Comparison of ENCODE assay signal across 34 cellular contexts in genomic region chr10:19913987-19914386, GRCh38.
"Had no signal": no experiment of that assay in that cellular context is flagged by ENCODE, and none has a peak within 500 bp of the region (broad histone marks: within the 10 kb centered on the region; RNA-seq: fewer than 3 reads in every experiment).

No MANE protein-coding gene starts in this region.

- DNase-seq: Karpas-422, Kasumi-1, MG63, MM.1S, MV-4-11, NCI-H1048, NCI-H1092, NCI-H1092 treated with DMSO at 0.1 percent for 48 hours, NCI-H1105, NCI-H1105 treated with DMSO at 0.1 percent for 48 hours, NCI-H1417, NCI-H1417 treated with DMSO at 0.1 percent for 48 hours, NCI-H1436, NCI-H1436 treated with DMSO at 0.1 percent for 48 hours, NCI-H146, NCI-H1694, NCI-H1694 treated with DMSO at 0.1 percent for 48 hours, NCI-H187, NCI-H187 treated with DMSO at 0.1 percent for 48 hours, NCI-H1930, NCI-H2029, NCI-H2029 treated with DMSO at 0.1 percent for 48 hours, NCI-H2081, NCI-H2081 treated with DMSO at 0.1 percent for 48 hours, NCI-H2107, NCI-H2171, NCI-H2171 treated with DMSO at 0.1 percent for 48 hours, NCI-H2227 treated with DMSO at 0.1 percent for 48 hours, NCI-H226, NCI-H345, NCI-H446, NCI-H446 treated with DMSO at 0.1 percent for 48 hours, NCI-H510A, NCI-H510A treated with DMSO at 0.1 percent for 48 hours had no signal

- H3K9me3 ChIP-seq: MG63 had no signal

- H3K4me3 ChIP-seq: MG63 had no signal

- H3K36me3 ChIP-seq: MG63 had no signal
